In the genomic region with DNA sequence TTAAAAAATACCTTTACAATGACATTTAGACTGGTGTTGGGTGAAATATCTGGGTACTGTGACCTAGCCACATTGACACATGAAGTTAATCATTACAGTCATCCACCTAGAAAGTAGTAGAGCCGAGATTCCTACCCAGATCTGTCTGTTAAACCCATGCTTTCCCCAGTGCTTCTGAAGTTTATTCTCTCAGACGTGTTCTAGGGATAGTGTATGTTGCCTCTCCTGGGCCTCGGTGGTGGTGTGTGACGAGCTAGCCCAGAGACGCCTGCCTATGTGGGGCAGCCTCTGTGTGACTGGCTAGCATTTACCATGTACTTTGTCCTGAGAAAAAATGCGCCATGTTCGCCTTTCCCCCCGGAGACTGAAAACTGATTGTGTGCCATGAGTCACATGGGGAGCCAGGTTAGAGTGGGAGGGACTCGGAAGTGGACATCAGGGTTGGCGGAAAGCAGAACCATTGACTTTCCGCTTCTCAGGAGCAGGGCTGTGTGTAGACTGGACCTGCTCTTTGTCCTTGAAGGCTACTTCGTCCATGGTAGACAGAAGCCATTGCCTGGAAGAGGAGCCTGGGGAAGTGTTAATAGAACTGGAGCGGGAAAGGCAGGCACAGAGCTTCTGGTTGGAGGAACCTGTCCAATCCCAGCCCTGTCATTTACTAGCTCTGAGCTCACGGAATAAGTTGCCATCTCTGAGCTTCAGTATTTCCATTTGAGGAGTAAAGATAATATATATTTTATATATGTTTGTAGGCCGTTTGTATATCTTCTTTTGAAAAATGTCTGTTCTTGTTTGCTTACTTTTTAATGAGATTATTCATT, we compare ENCODE assay signal across 1 cellular context.
A peak's percentile ranks its signal among the peaks of the same experiment; 100 is the strongest.
TF ChIP-seq lines count a peak whose summit lies in the region.

No MANE protein-coding gene starts in this region.

TF ChIP-seq in HepG2, 621 proteins besides CTCF, POLR2A, EP300 and RAD21 (continued from another document and continues in another):
- TF ChIP-seq, protein P1, sequence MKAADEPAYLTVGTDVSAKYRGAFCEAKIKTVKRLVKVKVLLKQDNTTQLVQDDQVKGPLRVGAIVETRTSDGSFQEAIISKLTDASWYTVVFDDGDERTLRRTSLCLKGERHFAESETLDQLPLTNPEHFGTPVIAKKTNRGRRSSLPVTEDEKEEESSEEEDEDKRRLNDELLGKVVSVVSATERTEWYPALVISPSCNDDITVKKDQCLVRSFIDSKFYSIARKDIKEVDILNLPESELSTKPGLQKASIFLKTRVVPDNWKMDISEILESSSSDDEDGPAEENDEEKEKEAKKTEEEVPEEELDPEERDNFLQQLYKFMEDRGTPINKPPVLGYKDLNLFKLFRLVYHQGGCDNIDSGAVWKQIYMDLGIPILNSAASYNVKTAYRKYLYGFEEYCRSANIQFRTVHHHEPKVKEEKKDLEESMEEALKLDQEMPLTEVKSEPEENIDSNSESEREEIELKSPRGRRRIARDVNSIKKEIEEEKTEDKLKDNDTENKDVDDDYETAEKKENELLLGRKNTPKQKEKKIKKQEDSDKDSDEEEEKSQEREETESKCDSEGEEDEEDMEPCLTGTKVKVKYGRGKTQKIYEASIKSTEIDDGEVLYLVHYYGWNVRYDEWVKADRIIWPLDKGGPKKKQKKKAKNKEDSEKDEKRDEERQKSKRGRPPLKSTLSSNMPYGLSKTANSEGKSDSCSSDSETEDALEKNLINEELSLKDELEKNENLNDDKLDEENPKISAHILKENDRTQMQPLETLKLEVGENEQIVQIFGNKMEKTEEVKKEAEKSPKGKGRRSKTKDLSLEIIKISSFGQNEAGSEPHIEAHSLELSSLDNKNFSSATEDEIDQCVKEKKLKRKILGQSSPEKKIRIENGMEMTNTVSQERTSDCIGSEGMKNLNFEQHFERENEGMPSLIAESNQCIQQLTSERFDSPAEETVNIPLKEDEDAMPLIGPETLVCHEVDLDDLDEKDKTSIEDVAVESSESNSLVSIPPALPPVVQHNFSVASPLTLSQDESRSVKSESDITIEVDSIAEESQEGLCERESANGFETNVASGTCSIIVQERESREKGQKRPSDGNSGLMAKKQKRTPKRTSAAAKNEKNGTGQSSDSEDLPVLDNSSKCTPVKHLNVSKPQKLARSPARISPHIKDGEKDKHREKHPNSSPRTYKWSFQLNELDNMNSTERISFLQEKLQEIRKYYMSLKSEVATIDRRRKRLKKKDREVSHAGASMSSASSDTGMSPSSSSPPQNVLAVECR (CRISPR knock-in tag; IDR thresholded peaks at IDR 0.05; ENCODE audit: borderline replicate concordance), result peak; percentile 82
- peak; percentile 49; the same call in 1 of the 2 replicates for TF ChIP-seq ZNF343 (CRISPR knock-in tag; IDR thresholded peaks at IDR 0.05)
- 0 out of 2 replicates have a peak, but pooled peaks have one; percentile 64 for TF ChIP-seq ZNF782 (CRISPR knock-in tag; IDR thresholded peaks at IDR 0.05; ENCODE audit: borderline replicate concordance)
- TF ChIP-seq GABPB1 (CRISPR knock-in tag; IDR thresholded peaks at IDR 0.05), result peak; percentile 75
- no peak; the same call in 1 of the 2 replicates for TF ChIP-seq CSRNP2 (CRISPR knock-in tag; conservative IDR thresholded peaks at IDR 0.05; ENCODE audit: low read depth)
- TF ChIP-seq ZFP1 (CRISPR knock-in tag; IDR thresholded peaks at IDR 0.05), result peak; percentile 83
- no peak for TF ChIP-seq ZBTB7A (CRISPR knock-in tag; IDR thresholded peaks at IDR 0.05)
- peak; percentile 88 for TF ChIP-seq ZNF350 (CRISPR knock-in tag; IDR thresholded peaks at IDR 0.05; ENCODE audit: borderline replicate concordance, low read depth)
- peak in 1 of 2 experiments; percentile 28; a peak in 1 of 4 replicates for TF ChIP-seq KLF16 (CRISPR knock-in tag; IDR thresholded peaks at IDR 0.05)
- 0 out of 2 replicates have a peak, but pooled peaks have one; percentile 56 for TF ChIP-seq U2AF2 (IDR thresholded peaks at IDR 0.05; ENCODE audit: low read depth, low read length)
- no peak for TF ChIP-seq PAF1 (CRISPR knock-in tag; IDR thresholded peaks at IDR 0.05)
- TF ChIP-seq ZNF230 (CRISPR knock-in tag; IDR thresholded peaks at IDR 0.05), result peak; percentile 85
- TF ChIP-seq NFKB2 (CRISPR knock-in tag; IDR thresholded peaks at IDR 0.05; ENCODE audit: borderline replicate concordance), result peak; percentile 94
- TF ChIP-seq SOX13 (IDR thresholded peaks at IDR 0.05), result no peak
- peak in 1 of 2 experiments; percentile 62; a peak in 2 of 4 replicates for TF ChIP-seq SOX13 (CRISPR knock-in tag; conservative IDR thresholded peaks at IDR 0.05 in 1 of 2, IDR thresholded peaks at IDR 0.05 in 1 of 2)
- TF ChIP-seq ZNF83 (CRISPR knock-in tag; IDR thresholded peaks at IDR 0.05; ENCODE audit: borderline replicate concordance), result 0 out of 2 replicates have a peak, but pooled peaks have one; percentile 25
- peak; percentile 93 for TF ChIP-seq ZNF605 (CRISPR knock-in tag; IDR thresholded peaks at IDR 0.05)
- no peak for TF ChIP-seq ZNF674 (CRISPR knock-in tag; IDR thresholded peaks at IDR 0.05; ENCODE audit: low read depth)
- no peak for TF ChIP-seq ZBTB8A (CRISPR knock-in tag; IDR thresholded peaks at IDR 0.05; ENCODE audit: borderline replicate concordance, low read depth)
- TF ChIP-seq NCOA1 (CRISPR knock-in tag; IDR thresholded peaks at IDR 0.05), result peak; percentile 71; the same call in 1 of the 2 replicates
- TF ChIP-seq ELF1 (CRISPR knock-in tag; IDR thresholded peaks at IDR 0.05), result peak; percentile 88
- TF ChIP-seq PAX8 (CRISPR knock-in tag; IDR thresholded peaks at IDR 0.05; ENCODE audit: borderline replicate concordance), result peak; percentile 76; the same call in 1 of the 2 replicates
- peak; percentile 90 for TF ChIP-seq MED8 (CRISPR knock-in tag; IDR thresholded peaks at IDR 0.05; ENCODE audit: insufficient replicate concordance)
- TF ChIP-seq SP2 (CRISPR knock-in tag; IDR thresholded peaks at IDR 0.05), result peak; percentile 42; the same call in 1 of the 2 replicates
- TF ChIP-seq, protein P2, sequence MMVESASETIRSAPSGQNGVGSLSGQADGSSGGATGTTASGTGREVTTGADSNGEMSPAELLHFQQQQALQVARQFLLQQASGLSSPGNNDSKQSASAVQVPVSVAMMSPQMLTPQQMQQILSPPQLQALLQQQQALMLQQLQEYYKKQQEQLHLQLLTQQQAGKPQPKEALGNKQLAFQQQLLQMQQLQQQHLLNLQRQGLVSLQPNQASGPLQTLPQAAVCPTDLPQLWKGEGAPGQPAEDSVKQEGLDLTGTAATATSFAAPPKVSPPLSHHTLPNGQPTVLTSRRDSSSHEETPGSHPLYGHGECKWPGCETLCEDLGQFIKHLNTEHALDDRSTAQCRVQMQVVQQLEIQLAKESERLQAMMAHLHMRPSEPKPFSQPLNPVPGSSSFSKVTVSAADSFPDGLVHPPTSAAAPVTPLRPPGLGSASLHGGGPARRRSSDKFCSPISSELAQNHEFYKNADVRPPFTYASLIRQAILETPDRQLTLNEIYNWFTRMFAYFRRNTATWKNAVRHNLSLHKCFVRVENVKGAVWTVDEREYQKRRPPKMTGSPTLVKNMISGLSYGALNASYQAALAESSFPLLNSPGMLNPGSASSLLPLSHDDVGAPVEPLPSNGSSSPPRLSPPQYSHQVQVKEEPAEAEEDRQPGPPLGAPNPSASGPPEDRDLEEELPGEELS (CRISPR knock-in tag; IDR thresholded peaks at IDR 0.05), result peak; percentile 82
- TF ChIP-seq GRHL1 (CRISPR knock-in tag; conservative IDR thresholded peaks at IDR 0.05), result no peak
- no peak for TF ChIP-seq ZMAT5 (CRISPR knock-in tag; IDR thresholded peaks at IDR 0.05; ENCODE audit: borderline replicate concordance, low read depth)
- TF ChIP-seq, protein P3, sequence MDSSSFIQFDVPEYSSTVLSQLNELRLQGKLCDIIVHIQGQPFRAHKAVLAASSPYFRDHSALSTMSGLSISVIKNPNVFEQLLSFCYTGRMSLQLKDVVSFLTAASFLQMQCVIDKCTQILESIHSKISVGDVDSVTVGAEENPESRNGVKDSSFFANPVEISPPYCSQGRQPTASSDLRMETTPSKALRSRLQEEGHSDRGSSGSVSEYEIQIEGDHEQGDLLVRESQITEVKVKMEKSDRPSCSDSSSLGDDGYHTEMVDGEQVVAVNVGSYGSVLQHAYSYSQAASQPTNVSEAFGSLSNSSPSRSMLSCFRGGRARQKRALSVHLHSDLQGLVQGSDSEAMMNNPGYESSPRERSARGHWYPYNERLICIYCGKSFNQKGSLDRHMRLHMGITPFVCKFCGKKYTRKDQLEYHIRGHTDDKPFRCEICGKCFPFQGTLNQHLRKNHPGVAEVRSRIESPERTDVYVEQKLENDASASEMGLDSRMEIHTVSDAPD (CRISPR knock-in tag; IDR thresholded peaks at IDR 0.05), result no peak; the same call in 1 of the 2 replicates
- TF ChIP-seq ZFYVE20 (CRISPR knock-in tag; IDR thresholded peaks at IDR 0.05; ENCODE audit: borderline replicate concordance, low read depth), result no peak
- TF ChIP-seq ZNF280B (CRISPR knock-in tag; IDR thresholded peaks at IDR 0.05; ENCODE audit: borderline replicate concordance), result peak; percentile 75; the same call in 1 of the 2 replicates
- peak; percentile 51 for TF ChIP-seq SIX4 (CRISPR knock-in tag; IDR thresholded peaks at IDR 0.05)
- TF ChIP-seq, protein P4, sequence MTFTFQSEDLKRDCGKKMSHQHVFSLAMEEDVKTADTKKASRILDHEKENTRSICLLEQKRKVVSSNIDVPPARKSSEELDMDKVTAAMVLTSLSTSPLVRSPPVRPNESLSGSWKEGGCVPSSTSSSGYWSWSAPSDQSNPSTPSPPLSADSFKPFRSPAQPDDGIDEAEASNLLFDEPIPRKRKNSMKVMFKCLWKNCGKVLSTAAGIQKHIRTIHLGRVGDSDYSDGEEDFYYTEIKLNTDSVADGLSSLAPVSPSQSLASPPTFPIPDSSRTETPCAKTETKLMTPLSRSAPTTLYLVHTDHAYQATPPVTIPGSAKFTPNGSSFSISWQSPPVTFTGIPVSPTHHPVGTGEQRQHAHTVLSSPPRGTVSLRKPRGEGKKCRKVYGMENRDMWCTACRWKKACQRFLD (CRISPR knock-in tag; IDR thresholded peaks at IDR 0.05; ENCODE audit: borderline replicate concordance), result no peak; the same call in 1 of the 2 replicates
- TF ChIP-seq, protein P5, sequence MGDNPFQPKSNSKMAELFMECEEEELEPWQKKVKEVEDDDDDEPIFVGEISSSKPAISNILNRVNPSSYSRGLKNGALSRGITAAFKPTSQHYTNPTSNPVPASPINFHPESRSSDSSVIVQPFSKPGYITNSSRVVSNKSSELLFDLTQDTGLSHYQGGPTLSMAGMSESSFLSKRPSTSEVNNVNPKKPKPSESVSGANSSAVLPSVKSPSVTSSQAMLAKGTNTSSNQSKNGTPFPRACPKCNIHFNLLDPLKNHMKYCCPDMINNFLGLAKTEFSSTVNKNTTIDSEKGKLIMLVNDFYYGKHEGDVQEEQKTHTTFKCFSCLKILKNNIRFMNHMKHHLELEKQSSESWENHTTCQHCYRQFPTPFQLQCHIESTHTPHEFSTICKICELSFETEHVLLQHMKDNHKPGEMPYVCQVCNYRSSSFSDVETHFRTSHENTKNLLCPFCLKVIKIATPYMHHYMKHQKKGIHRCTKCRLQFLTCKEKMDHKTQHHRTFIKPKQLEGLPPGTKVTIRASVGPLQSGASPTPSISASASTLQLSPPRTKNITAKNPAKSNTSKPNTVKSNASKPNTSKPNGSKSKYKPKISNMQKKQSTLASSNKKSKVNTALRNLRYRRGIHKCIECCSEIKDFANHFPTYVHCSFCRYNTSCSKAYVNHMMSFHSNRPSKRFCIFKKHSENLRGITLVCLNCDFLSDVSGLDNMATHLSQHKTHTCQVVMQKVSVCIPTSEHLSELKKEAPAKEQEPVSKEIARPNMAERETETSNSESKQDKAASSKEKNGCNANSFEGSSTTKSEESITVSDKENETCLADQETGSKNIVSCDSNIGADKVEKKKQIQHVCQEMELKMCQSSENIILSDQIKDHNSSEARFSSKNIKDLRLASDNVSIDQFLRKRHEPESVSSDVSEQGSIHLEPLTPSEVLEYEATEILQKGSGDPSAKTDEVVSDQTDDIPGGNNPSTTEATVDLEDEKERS (CRISPR knock-in tag; IDR thresholded peaks at IDR 0.05), result 0 out of 2 replicates have a peak, but pooled peaks have one; percentile 3
